ENCODE assay signal across 17 cellular contexts in genomic region chr7:43379197-43379596, GRCh38.
A peak's percentile ranks its signal among the peaks of the same experiment; 100 is the strongest.
DNase-seq lines count a peak whose midpoint lies in the region; ATAC-seq and TF ChIP-seq lines count a peak whose summit lies in the region.
"Had no signal": no experiment of that assay in that cellular context is flagged by ENCODE, and none has a peak within 500 bp of the region (broad histone marks: within the 10 kb centered on the region; RNA-seq: fewer than 3 reads in every experiment).

No MANE protein-coding gene starts in this region.

- H3K36me3 Mint-ChIP-seq in WTC11 = no peaks in the 10 kb centered on the region
- no peaks in the 10 kb centered on the region for H3K36me3 Mint-ChIP-seq in mesothelial cell of epicardium
- H3K36me3 Mint-ChIP-seq: CD4-positive, CD25-positive, alpha-beta regulatory T cell; CD8-positive, alpha-beta memory T cell had no signal

- in situ Hi-C loops in GM13977 (cut with MboI; ENCODE audit: low pct_unique_long_range_greater_than_20kb, low sequenced_read_pairs, unreplicated experiment) = no loop called here

- H3K4me3 ChIP-seq in BE2C (ENCODE audit: low read depth, low read length) = no peak overlapping the region
- H3K4me3 ChIP-seq: HAP-1, K562 had no signal

- H3K9me3 Mint-ChIP-seq in WTC11 = peaks cover 8% of the 10 kb centered on the region
- no peaks in the 10 kb centered on the region for H3K9me3 Mint-ChIP-seq in mesothelial cell of epicardium

- H3K4me1 Mint-ChIP-seq in WTC11 (peaks cover 23% of the 10 kb centered on the region), mesothelial cell of epicardium (peaks cover 22% of the 10 kb centered on the region)
- H3K4me1 Mint-ChIP-seq: B cell; CD4-positive, CD25-positive, alpha-beta regulatory T cell; CD8-positive, alpha-beta memory T cell had no signal

- H3K4me3 Mint-ChIP-seq in WTC11 (no peak overlapping the region), mesothelial cell of epicardium (no peak overlapping the region)
- H3K4me3 Mint-ChIP-seq: B cell; CD4-positive, CD25-positive, alpha-beta regulatory T cell; CD8-positive, alpha-beta memory T cell had no signal

- H3K27me3 Mint-ChIP-seq in WTC11 (ENCODE audit: low read depth) (no peaks in the 10 kb centered on the region), mesothelial cell of epicardium (ENCODE audit: low read depth) (peaks cover 7% of the 10 kb centered on the region)

- DNase-seq in WTC11 (ENCODE audit: low spot score) (no peak), mesothelial cell of epicardium (ENCODE audit: low spot score in 2 of 2, unreplicated experiment in 2 of 2) (no peak), retina (peak; percentile 39), GM13977 (ENCODE audit: low spot score) (no peak), BE2C (no peak)
- DNase-seq: C1 segment of cervical spinal cord; CD4-positive, CD25-positive, alpha-beta regulatory T cell; CD8-positive, alpha-beta memory T cell; COR-L47; DMS 273 treated with DMSO at 0.1 percent for 48 hours; DMS53; GF-D8; IMR-90 had no signal

- H3K4me1 ChIP-seq in BE2C = no peaks in the 10 kb centered on the region
- H3K4me1 ChIP-seq: HAP-1 had no signal

- no peaks in the 10 kb centered on the region for H3K36me3 ChIP-seq in BE2C
- H3K36me3 ChIP-seq: HAP-1 had no signal

- ATAC-seq in WTC11 = no peak
- no peak for ATAC-seq in HG03139 (IDR thresholded peaks at IDR 0.05; ENCODE audit: unreplicated experiment)
- ATAC-seq: K562 had no signal

- H3K9me3 ChIP-seq in BE2C = no peaks in the 10 kb centered on the region
- H3K9me3 ChIP-seq: HAP-1 had no signal

- CTCF ChIA-PET in WTC11 (lab: Charles Lee) = interaction anchor here (1.0 kb wide), 1 partner anchor 61 kb away, joined by 3 read pairs; no protein-coding TSS in a partner anchor

- POLR2A ChIA-PET in WTC11 (lab: Charles Lee) = no interaction called here

- peak overlapping the region; percentile 14; the same call in 1 of the 2 replicates for H3K27ac Mint-ChIP-seq in WTC11
- H3K27ac Mint-ChIP-seq in mesothelial cell of epicardium = peak overlapping the region; percentile 44
- H3K27ac Mint-ChIP-seq: B cell; CD4-positive, CD25-positive, alpha-beta regulatory T cell; CD8-positive, alpha-beta memory T cell had no signal

- 0 out of 2 replicates have a peak, but pooled peaks cover 3% of the 10 kb centered on the region for H3K27me3 ChIP-seq in BE2C

- no peak for TF ChIP-seq CTCF in WTC11 (IDR thresholded peaks at IDR 0.05)
- no peak for TF ChIP-seq CTCF in mesothelial cell of epicardium (IDR thresholded peaks at IDR 0.05; ENCODE audit: unreplicated experiment)
- no peak for TF ChIP-seq CTCF in GM13977 (IDR thresholded peaks at IDR 0.05; ENCODE audit: extremely low read depth, insufficient read depth, missing control alignments)
- TF ChIP-seq CTCF in BE2C (IDR thresholded peaks at IDR 0.05; ENCODE audit: low read depth, low read length) = no peak

TF ChIP-seq in WTC11, 78 proteins besides CTCF, POLR2A, EP300 and RAD21:
- TF ChIP-seq PRRX2 (CRISPR knock-in tag; IDR thresholded peaks at IDR 0.05) (no peak), NFYB (CRISPR knock-in tag; conservative IDR thresholded peaks at IDR 0.05; ENCODE audit: low read depth) (no peak), ZNF317 (CRISPR knock-in tag; IDR thresholded peaks at IDR 0.05; ENCODE audit: borderline replicate concordance, low read depth) (no peak), OVOL2 (CRISPR knock-in tag; IDR thresholded peaks at IDR 0.05; ENCODE audit: borderline replicate concordance) (no peak), FOXJ3 (CRISPR knock-in tag; IDR thresholded peaks at IDR 0.05; ENCODE audit: borderline replicate concordance) (no peak), JAZF1 (CRISPR knock-in tag; IDR thresholded peaks at IDR 0.05) (no peak), STAT6 (CRISPR knock-in tag; conservative IDR thresholded peaks at IDR 0.05; ENCODE audit: low read depth) (no peak), NFATC4 (CRISPR knock-in tag; IDR thresholded peaks at IDR 0.05) (no peak)
- TF ChIP-seq, protein P1, sequence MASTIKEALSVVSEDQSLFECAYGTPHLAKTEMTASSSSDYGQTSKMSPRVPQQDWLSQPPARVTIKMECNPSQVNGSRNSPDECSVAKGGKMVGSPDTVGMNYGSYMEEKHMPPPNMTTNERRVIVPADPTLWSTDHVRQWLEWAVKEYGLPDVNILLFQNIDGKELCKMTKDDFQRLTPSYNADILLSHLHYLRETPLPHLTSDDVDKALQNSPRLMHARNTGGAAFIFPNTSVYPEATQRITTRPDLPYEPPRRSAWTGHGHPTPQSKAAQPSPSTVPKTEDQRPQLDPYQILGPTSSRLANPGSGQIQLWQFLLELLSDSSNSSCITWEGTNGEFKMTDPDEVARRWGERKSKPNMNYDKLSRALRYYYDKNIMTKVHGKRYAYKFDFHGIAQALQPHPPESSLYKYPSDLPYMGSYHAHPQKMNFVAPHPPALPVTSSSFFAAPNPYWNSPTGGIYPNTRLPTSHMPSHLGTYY (CRISPR knock-in tag; IDR thresholded peaks at IDR 0.05) = no peak
- TF ChIP-seq, protein P2, sequence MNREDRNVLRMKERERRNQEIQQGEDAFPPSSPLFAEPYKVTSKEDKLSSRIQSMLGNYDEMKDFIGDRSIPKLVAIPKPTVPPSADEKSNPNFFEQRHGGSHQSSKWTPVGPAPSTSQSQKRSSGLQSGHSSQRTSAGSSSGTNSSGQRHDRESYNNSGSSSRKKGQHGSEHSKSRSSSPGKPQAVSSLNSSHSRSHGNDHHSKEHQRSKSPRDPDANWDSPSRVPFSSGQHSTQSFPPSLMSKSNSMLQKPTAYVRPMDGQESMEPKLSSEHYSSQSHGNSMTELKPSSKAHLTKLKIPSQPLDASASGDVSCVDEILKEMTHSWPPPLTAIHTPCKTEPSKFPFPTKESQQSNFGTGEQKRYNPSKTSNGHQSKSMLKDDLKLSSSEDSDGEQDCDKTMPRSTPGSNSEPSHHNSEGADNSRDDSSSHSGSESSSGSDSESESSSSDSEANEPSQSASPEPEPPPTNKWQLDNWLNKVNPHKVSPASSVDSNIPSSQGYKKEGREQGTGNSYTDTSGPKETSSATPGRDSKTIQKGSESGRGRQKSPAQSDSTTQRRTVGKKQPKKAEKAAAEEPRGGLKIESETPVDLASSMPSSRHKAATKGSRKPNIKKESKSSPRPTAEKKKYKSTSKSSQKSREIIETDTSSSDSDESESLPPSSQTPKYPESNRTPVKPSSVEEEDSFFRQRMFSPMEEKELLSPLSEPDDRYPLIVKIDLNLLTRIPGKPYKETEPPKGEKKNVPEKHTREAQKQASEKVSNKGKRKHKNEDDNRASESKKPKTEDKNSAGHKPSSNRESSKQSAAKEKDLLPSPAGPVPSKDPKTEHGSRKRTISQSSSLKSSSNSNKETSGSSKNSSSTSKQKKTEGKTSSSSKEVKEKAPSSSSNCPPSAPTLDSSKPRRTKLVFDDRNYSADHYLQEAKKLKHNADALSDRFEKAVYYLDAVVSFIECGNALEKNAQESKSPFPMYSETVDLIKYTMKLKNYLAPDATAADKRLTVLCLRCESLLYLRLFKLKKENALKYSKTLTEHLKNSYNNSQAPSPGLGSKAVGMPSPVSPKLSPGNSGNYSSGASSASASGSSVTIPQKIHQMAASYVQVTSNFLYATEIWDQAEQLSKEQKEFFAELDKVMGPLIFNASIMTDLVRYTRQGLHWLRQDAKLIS (CRISPR knock-in tag; IDR thresholded peaks at IDR 0.05; ENCODE audit: borderline replicate concordance) = no peak
